In genomic region chr2:164717000-164717597, GRCh38 we compare ENCODE assay signal across 8 cellular contexts.
A peak's percentile ranks its signal among the peaks of the same experiment; 100 is the strongest.
DNase-seq lines count a peak whose midpoint lies in the region; ATAC-seq and TF ChIP-seq lines count a peak whose summit lies in the region.

No MANE protein-coding gene starts in this region.

- DNase-seq in A172 (ENCODE audit: low spot score) (peak; percentile 18), RPMI8226 (peak; percentile 38), glutamatergic neuron (no peak)
- DNase-seq in stimulated activated effector memory CD8-positive, alpha-beta T cell treated with anti-CD3 and anti-CD28 coated beads, Interleukin-12 subunit alpha, Interleukin-12 subunit beta, amount 100 ng/mL, for 72 hours (ENCODE audit: low spot score in 2 of 2): no peak
- no peak for DNase-seq in activated T-cell treated with anti-CD3 and anti-CD28 coated beads, Interleukin-2, amount 50 U/mL, for 24 hours

- H3K4me1 Mint-ChIP-seq in glutamatergic neuron (ENCODE audit: low read depth, unreplicated experiment): no peaks in the 10 kb centered on the region
- H3K4me1 Mint-ChIP-seq in stimulated activated effector memory CD8-positive, alpha-beta T cell treated with anti-CD3 and anti-CD28 coated beads, Interleukin-12 subunit alpha, Interleukin-12 subunit beta, amount 100 ng/mL, for 72 hours: no peaks in the 10 kb centered on the region
- H3K4me1 Mint-ChIP-seq in activated T-cell treated with anti-CD3 and anti-CD28 coated beads, Interleukin-2, amount 50 U/mL, for 24 hours (ENCODE audit: low read depth): no peaks in the 10 kb centered on the region

- ATAC-seq in HG03457 (IDR thresholded peaks at IDR 0.05; ENCODE audit: unreplicated experiment) (no peak), GM18870 (IDR thresholded peaks at IDR 0.05; ENCODE audit: unreplicated experiment) (no peak)
- ATAC-seq in stimulated activated effector memory CD8-positive, alpha-beta T cell treated with anti-CD3 and anti-CD28 coated beads, Interleukin-12 subunit alpha, Interleukin-12 subunit beta, amount 100 ng/mL, for 72 hours: no peak

- no peak overlapping the region for H3K27ac Mint-ChIP-seq in glutamatergic neuron (ENCODE audit: unreplicated experiment)
- H3K27ac Mint-ChIP-seq in stimulated activated effector memory CD8-positive, alpha-beta T cell treated with anti-CD3 and anti-CD28 coated beads, Interleukin-12 subunit alpha, Interleukin-12 subunit beta, amount 100 ng/mL, for 72 hours: no peak overlapping the region
- H3K27ac Mint-ChIP-seq in activated T-cell treated with anti-CD3 and anti-CD28 coated beads, Interleukin-2, amount 50 U/mL, for 24 hours: no peak overlapping the region

- no peaks in the 10 kb centered on the region for H3K9me3 Mint-ChIP-seq in glutamatergic neuron (ENCODE audit: unreplicated experiment)
- H3K9me3 Mint-ChIP-seq in stimulated activated effector memory CD8-positive, alpha-beta T cell treated with anti-CD3 and anti-CD28 coated beads, Interleukin-12 subunit alpha, Interleukin-12 subunit beta, amount 100 ng/mL, for 72 hours: peaks cover 6% of the 10 kb centered on the region
- H3K9me3 Mint-ChIP-seq in activated T-cell treated with anti-CD3 and anti-CD28 coated beads, Interleukin-2, amount 50 U/mL, for 24 hours: no peaks in the 10 kb centered on the region

- TF ChIP-seq CTCF in GM12872 (IDR thresholded peaks at IDR 0.05; ENCODE audit: insufficient read depth, low read depth, low read length) (peak; percentile 39; the same call in 1 of the 3 replicates), glutamatergic neuron (IDR thresholded peaks at IDR 0.05; ENCODE audit: partially characterized antibody, unreplicated experiment) (peak; percentile 86)

- H3K27me3 Mint-ChIP-seq in glutamatergic neuron (ENCODE audit: unreplicated experiment): no peaks in the 10 kb centered on the region
- H3K27me3 Mint-ChIP-seq in activated T-cell treated with anti-CD3 and anti-CD28 coated beads, Interleukin-2, amount 50 U/mL, for 24 hours: no peaks in the 10 kb centered on the region

- H3K36me3 Mint-ChIP-seq in glutamatergic neuron (ENCODE audit: unreplicated experiment): no peaks in the 10 kb centered on the region
- H3K36me3 Mint-ChIP-seq in stimulated activated effector memory CD8-positive, alpha-beta T cell treated with anti-CD3 and anti-CD28 coated beads, Interleukin-12 subunit alpha, Interleukin-12 subunit beta, amount 100 ng/mL, for 72 hours: no peaks in the 10 kb centered on the region
- no peaks in the 10 kb centered on the region for H3K36me3 Mint-ChIP-seq in activated T-cell treated with anti-CD3 and anti-CD28 coated beads, Interleukin-2, amount 50 U/mL, for 24 hours (ENCODE audit: low read depth)

- H3K4me3 Mint-ChIP-seq in glutamatergic neuron (ENCODE audit: unreplicated experiment): no peak overlapping the region
- H3K4me3 Mint-ChIP-seq in stimulated activated effector memory CD8-positive, alpha-beta T cell treated with anti-CD3 and anti-CD28 coated beads, Interleukin-12 subunit alpha, Interleukin-12 subunit beta, amount 100 ng/mL, for 72 hours: no peak overlapping the region
- H3K4me3 Mint-ChIP-seq in activated T-cell treated with anti-CD3 and anti-CD28 coated beads, Interleukin-2, amount 50 U/mL, for 24 hours: no peak overlapping the region

Comparison
In these comparisons a context has a peak if more than half of its experiments do, and no peak if none do; other contexts are left out.
1. DNase-seq: peak in A172 (single experiment) and RPMI8226 (single experiment); none in glutamatergic neuron (single experiment), stimulated activated effector memory CD8-positive, alpha-beta T cell treated with anti-CD3 and anti-CD28 coated beads, Interleukin-12 subunit alpha, Interleukin-12 subunit beta, amount 100 ng/mL, for 72 hours (0 of 2) and activated T-cell treated with anti-CD3 and anti-CD28 coated beads, Interleukin-2, amount 50 U/mL, for 24 hours (single experiment).